ENCODE assay signal across 9 cellular contexts in the genomic region with DNA sequence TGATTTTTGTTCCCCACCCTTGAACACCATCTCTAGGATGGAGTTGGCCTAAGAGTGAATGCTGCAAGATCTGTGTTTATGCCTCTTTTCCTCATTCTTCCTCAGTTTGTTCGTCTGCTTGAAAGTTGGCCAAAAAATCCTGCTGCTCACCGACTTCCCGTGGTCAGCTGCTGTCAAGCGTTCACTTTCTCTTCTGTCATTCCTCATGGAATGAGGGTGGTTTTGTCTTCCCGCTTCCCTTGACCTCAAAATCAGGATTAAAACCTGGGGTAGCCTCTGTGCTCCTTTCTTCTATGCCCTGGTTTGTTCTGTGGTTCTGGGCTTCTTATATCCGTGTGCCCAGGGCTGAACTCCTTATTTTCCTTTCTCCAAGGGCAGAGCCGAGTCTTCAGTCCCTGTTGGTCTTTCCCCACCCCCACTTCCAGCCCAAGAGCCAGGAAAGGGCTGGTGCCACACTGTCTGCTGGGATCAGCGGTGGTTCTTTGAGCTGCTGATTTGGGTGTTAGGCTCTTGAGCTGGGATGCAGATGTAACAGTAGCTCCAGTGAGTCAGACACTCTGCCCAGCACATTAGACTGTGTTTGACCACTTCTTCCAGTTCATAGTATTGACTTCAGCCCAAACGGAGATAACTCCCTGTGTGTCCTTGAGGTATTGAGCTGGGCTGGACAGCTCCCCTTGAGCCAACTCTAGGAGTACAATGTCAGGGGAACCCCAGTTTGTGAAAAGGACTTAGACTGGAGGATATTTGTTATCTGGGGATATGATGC. TPM values are rescaled to one million over a fixed set of nuclear protein-coding genes. Genes with fewer than 3 reads are reported as not detected.
DNase-seq lines count a peak whose midpoint lies in the region; ATAC-seq and TF ChIP-seq lines count a peak whose summit lies in the region.
"Had no signal": no experiment of that assay in that cellular context is flagged by ENCODE, and none has a peak within 500 bp of the region (broad histone marks: within the 10 kb centered on the region; RNA-seq: fewer than 3 reads in every experiment).

No MANE protein-coding gene starts in this region.

- H3K79me2 ChIP-seq in DND-41 (ENCODE audit: insufficient read depth, low read length) (peaks cover 36% of the 10 kb centered on the region), osteoblast (ENCODE audit: insufficient read depth, low read length) (peaks cover 39% of the 10 kb centered on the region)

- H3K27ac ChIP-seq in DND-41 (ENCODE audit: low read length) (no peak overlapping the region), Panc1 (ENCODE audit: low read length) (peak overlapping the region; percentile 98), endodermal cell (ENCODE audit: low read depth, low read length) (no peak overlapping the region), osteoblast (ENCODE audit: low read depth, low read length) (peak overlapping the region; percentile 99)

- H4K20me1 ChIP-seq in DND-41 (ENCODE audit: insufficient read depth, low read length) (peaks cover 37% of the 10 kb centered on the region), osteoblast (ENCODE audit: insufficient read depth, low read length) (peaks cover 44% of the 10 kb centered on the region)

- CTCF ChIA-PET in Panc1 (lab: Charles Lee): no interaction called here

- intact Hi-C loops in Panc1 (cut with micrococcal nuclease; ENCODE audit: unreplicated experiment): no loop called here

- H3K9me3 ChIP-seq in DND-41 (ENCODE audit: insufficient read depth, low read length, severe bottlenecking) (no peaks in the 10 kb centered on the region), Panc1 (ENCODE audit: control insufficient read depth, insufficient read depth, low read depth, low read length) (no peaks in the 10 kb centered on the region), endodermal cell (ENCODE audit: control insufficient read depth, low read length) (no peaks in the 10 kb centered on the region), osteoblast (ENCODE audit: low read depth, low read length) (no peaks in the 10 kb centered on the region)

- H3K4me3 ChIP-seq in DND-41 (ENCODE audit: low read depth in 1 of 2, low read length in 2 of 2) (no peak overlapping the region), Panc1 (ENCODE audit: low read depth in 2 of 2, low read length in 2 of 2) (0 out of 4 replicates have a peak overlapping the region, but pooled peaks of 1 of the 2 experiments have one; percentile 0), endodermal cell (ENCODE audit: low read length) (peak overlapping the region; percentile 96), osteoblast (ENCODE audit: insufficient read depth, low read length) (peak overlapping the region; percentile 100)

- H3K4me3 Mint-ChIP-seq in endodermal cell: peak overlapping the region; percentile 99

- 90 to 95% methylated on average over 6 to 9 of the region's 9 CpGs for WGBS in endodermal cell (ENCODE audit: insufficient coverage in 1 of 2, insufficient read length in 1 of 2), 2 experiments

- no peaks in the 10 kb centered on the region for H3K27me3 Mint-ChIP-seq in endodermal cell (ENCODE audit: insufficient read depth)

- in situ Hi-C loops in Panc1 (cut with HindIII; ENCODE audit: low pct_unique_long_range_greater_than_20kb, low sequenced_read_pairs): no loop called here

- H3K36me3 Mint-ChIP-seq in endodermal cell (ENCODE audit: low read depth): peaks cover 46% of the 10 kb centered on the region

- no peak overlapping the region for H3K27ac Mint-ChIP-seq in endodermal cell

- no peak for ATAC-seq in DND-41 (ENCODE audit: insufficient read depth, low read depth)
- ATAC-seq in Panc1: no peak
- ATAC-seq in HG02571 (IDR thresholded peaks at IDR 0.05; ENCODE audit: unreplicated experiment): no peak
- ATAC-seq in HG02678 (IDR thresholded peaks at IDR 0.05; ENCODE audit: unreplicated experiment): no peak
- no peak for ATAC-seq in HG02642 (IDR thresholded peaks at IDR 0.05; ENCODE audit: poor library complexity, unreplicated experiment)

- peaks cover 34% of the 10 kb centered on the region for H3K4me1 ChIP-seq in DND-41 (ENCODE audit: insufficient read depth, low read length)
- H3K4me1 ChIP-seq in Panc1 (ENCODE audit: control insufficient read depth, insufficient read depth, low read length): peaks cover 44% of the 10 kb centered on the region
- H3K4me1 ChIP-seq in endodermal cell (ENCODE audit: control insufficient read depth, insufficient read depth, low read length): peaks cover 19% of the 10 kb centered on the region
- H3K4me1 ChIP-seq in osteoblast (ENCODE audit: insufficient read depth, low read length): peaks cover 52% of the 10 kb centered on the region

- no peaks in the 10 kb centered on the region for H3K9me3 Mint-ChIP-seq in endodermal cell

- H3K27me3 ChIP-seq in DND-41 (ENCODE audit: insufficient read depth, low read length, poor library complexity) (no peaks in the 10 kb centered on the region), Panc1 (ENCODE audit: control insufficient read depth, insufficient read depth, low read length) (no peaks in the 10 kb centered on the region), endodermal cell (ENCODE audit: control insufficient read depth, insufficient read depth, low read length, poor library complexity, severe bottlenecking) (no peaks in the 10 kb centered on the region), osteoblast (ENCODE audit: insufficient read depth, low read length) (no peaks in the 10 kb centered on the region)

- H2AFZ ChIP-seq in DND-41 (ENCODE audit: low read depth, low read length) (no peak overlapping the region), osteoblast (ENCODE audit: low read length) (no peak overlapping the region)

- H3K36me3 ChIP-seq in DND-41 (ENCODE audit: insufficient read depth, low read length) (peaks cover 62% of the 10 kb centered on the region), Panc1 (ENCODE audit: control insufficient read depth, insufficient read depth, low read length) (peaks cover 9% of the 10 kb centered on the region), endodermal cell (ENCODE audit: control insufficient read depth, insufficient read depth, low read length) (peaks cover 49% of the 10 kb centered on the region), osteoblast (ENCODE audit: insufficient read depth, low read length) (peaks cover 54% of the 10 kb centered on the region)

- BruUV-seq in Panc1 (replicated peaks; lab: Mats Ljungman, UMichigan): no TSS peak

- H3K4me2 ChIP-seq in DND-41 (ENCODE audit: insufficient read depth, low read length): peak overlapping the region; percentile 71; the same call in 1 of the 2 replicates
- H3K4me2 ChIP-seq in osteoblast (ENCODE audit: insufficient read depth, low read length): peak overlapping the region; percentile 98

- POLR2A ChIA-PET in Panc1 (lab: Charles Lee): interaction anchor here (0.5 to 1.3 kb wide), 3 partner anchors 17 to 345 kb away, joined by 4 to 17 read pairs (median 4); partner anchors contain the start of gene ELL3

- H3K4me1 Mint-ChIP-seq in endodermal cell: peaks cover 47% of the 10 kb centered on the region

- DNase-seq in DND-41 (no peak), Panc1 (ENCODE audit: low read depth, low spot score) (no peak), endodermal cell (no peak), osteoblast (ENCODE audit: insufficient read length, low spot score, missing footprints) (peak; percentile 90), NCI-H2081 treated with DMSO at 0.1 percent for 48 hours (lab: John Stamatoyannopoulos, UW) (no peak)
- DNase-seq: stimulated activated CD4-positive, alpha-beta T cell treated with anti-CD3 and anti-CD28 coated beads, Interleukin-12 subunit alpha, Interleukin-12 subunit beta, amount 100 ng/mL, for 4 hours had no signal

- no peak overlapping the region for H3K9ac ChIP-seq in DND-41 (ENCODE audit: low read depth, low read length)
- no peak overlapping the region for H3K9ac ChIP-seq in endodermal cell (ENCODE audit: extremely low read depth, low read length, poor library complexity, severe bottlenecking)

- TF ChIP-seq CTCF in DND-41 (IDR thresholded peaks at IDR 0.05; ENCODE audit: borderline replicate concordance, extremely low read depth, low read length, poor library complexity, severe bottlenecking) (no peak), Panc1 (IDR thresholded peaks at IDR 0.05) (no peak), endodermal cell (conservative IDR thresholded peaks at IDR 0.05) (no peak), osteoblast (IDR thresholded peaks at IDR 0.05; ENCODE audit: extremely low read depth, low read depth, low read length) (no peak)

RNA-seq across cellular contexts. Expression of gene SERF2, which starts 2.3 kb away (rescaled TPM):
- 1,303 TPM for total RNA-seq in Panc1 (2021; ENCODE audit: unreplicated experiment)
- polyA plus RNA-seq in Panc1 (2012; ENCODE audit: insufficient read length): 1,997 TPM
- 100 to 1,000 TPM; 613 to 648 TPM for total RNA-seq in endodermal cell
- 582 TPM for polyA plus RNA-seq in endodermal cell (2013, experiment 1 of 2)
- 519 TPM for polyA plus RNA-seq in endodermal cell (2013, experiment 2 of 2)
- 432 and 461 TPM in 2 replicates for total RNA-seq in osteoblast

RNA-seq across cellular contexts. Expression of gene SERINC4, which starts 5.6 kb away (rescaled TPM):
- total RNA-seq in Panc1 (2021; ENCODE audit: unreplicated experiment) (not detected), endodermal cell (under 1 TPM in 1 of 2 donors, not detected in 1; 0.18 TPM), osteoblast (not detected in 2 replicates)
- polyA plus RNA-seq in Panc1 (2012; ENCODE audit: insufficient read length): 0.18 TPM
- 0.36 TPM for polyA plus RNA-seq in endodermal cell (2013, experiment 1 of 2)
- not detected for polyA plus RNA-seq in endodermal cell (2013, experiment 2 of 2)

RNA-seq across cellular contexts. Expression of gene HYPK, which starts 5.9 kb away (rescaled TPM):
- total RNA-seq in Panc1 (2021; ENCODE audit: unreplicated experiment): 24.8 TPM
- polyA plus RNA-seq in Panc1 (2012; ENCODE audit: insufficient read length): 278 TPM
- total RNA-seq in endodermal cell: 10 to 100 TPM; 11.3 to 18.5 TPM
- polyA plus RNA-seq in endodermal cell (2013, experiment 1 of 2): 12.2 TPM
- 9.7 TPM for polyA plus RNA-seq in endodermal cell (2013, experiment 2 of 2)
- total RNA-seq in osteoblast: 5.4 and 6.5 TPM in 2 replicates

RNA-seq across cellular contexts. Expression of gene ELL3, which starts 17.7 kb away (rescaled TPM):
- total RNA-seq in Panc1 (2021; ENCODE audit: unreplicated experiment): 6.8 TPM
- 8.8 TPM for polyA plus RNA-seq in Panc1 (2012; ENCODE audit: insufficient read length)
- total RNA-seq in endodermal cell: 1 to 10 TPM; 1.3 to 2.4 TPM
- polyA plus RNA-seq in endodermal cell (2013, experiment 1 of 2): 3.2 TPM
- polyA plus RNA-seq in endodermal cell (2013, experiment 2 of 2): 0.99 TPM
- 1.2 and 3.6 TPM in 2 replicates for total RNA-seq in osteoblast

RNA-seq across cellular contexts. Expression of gene MFAP1, which starts 30.0 kb away (rescaled TPM):
- total RNA-seq in Panc1 (2021; ENCODE audit: unreplicated experiment): 29.7 TPM
- 29.2 TPM for polyA plus RNA-seq in Panc1 (2012; ENCODE audit: insufficient read length)
- 10 to 100 TPM; 35.3 to 48.5 TPM for total RNA-seq in endodermal cell
- polyA plus RNA-seq in endodermal cell (2013, experiment 1 of 2): 38.7 TPM
- polyA plus RNA-seq in endodermal cell (2013, experiment 2 of 2): 36.3 TPM
- 14.7 and 16.6 TPM in 2 replicates for total RNA-seq in osteoblast

Comparison
In these comparisons a context has a peak if more than half of its experiments do, and no peak if none do; other contexts are left out.
1. H3K27ac ChIP-seq: peak in Panc1 (single experiment) and osteoblast (single experiment); none in DND-41 (single experiment) and endodermal cell (single experiment).
2. H3K4me3 ChIP-seq: peak in endodermal cell (single experiment) and osteoblast (single experiment); none in DND-41 (0 of 2).